Comparison of ENCODE assay signal across 8 cellular contexts in genomic region chr1:34985063-34985770, GRCh38. TPM values are rescaled to one million over a fixed set of nuclear protein-coding genes. Genes with fewer than 3 reads are reported as not detected.
DNase-seq lines count a peak whose midpoint lies in the region; TF ChIP-seq lines count a peak whose summit lies in the region.

Gene TMEM35B, minus strand, starts transcription at chr1:34985347. Its CDS starts 42 bp downstream, at chr1:34985305.

- peak; percentile 11 for TF ChIP-seq CTCF in GM12864 (IDR thresholded peaks at IDR 0.05; ENCODE audit: low read depth, low read length, missing control alignments)
- peak; percentile 22 for TF ChIP-seq CTCF in MM.1S (IDR thresholded peaks at IDR 0.05; ENCODE audit: low read length)
- TF ChIP-seq CTCF in WI38 (IDR thresholded peaks at IDR 0.05; ENCODE audit: low read depth, low read length) = no peak
- TF ChIP-seq CTCF in mammary epithelial cell (conservative IDR thresholded peaks at IDR 0.05 in 1 of 2, IDR thresholded peaks at IDR 0.05 in 1 of 2; ENCODE audit: extremely low read depth in 1 of 2, insufficient read depth in 1 of 2, low read depth in 1 of 2, low read length in 2 of 2) = no peak

- peaks cover 7% of the 10 kb centered on the region; the same call in 1 of the 2 replicates for H3K79me2 ChIP-seq in MM.1S (ENCODE audit: low read length)
- H3K79me2 ChIP-seq in mammary epithelial cell (ENCODE audit: insufficient read depth, low read length) = peaks cover 19% of the 10 kb centered on the region

- peaks cover 6% of the 10 kb centered on the region for H3F3A ChIP-seq in MM.1S (ENCODE audit: insufficient read depth, low read length)

- BruUV-seq in mammary epithelial cell (replicated peaks; lab: Mats Ljungman, UMichigan) = TSS peak; percentile 68

- 0 out of 2 replicates have a peak, but pooled peaks cover 5% of the 10 kb centered on the region for H3K4me1 ChIP-seq in MM.1S (ENCODE audit: low read length)
- H3K4me1 ChIP-seq in mammary epithelial cell (ENCODE audit: insufficient read depth, low read length) = peaks cover 14% of the 10 kb centered on the region

- dilution Hi-C loops in mammary epithelial cell (cut with HindIII; ENCODE audit: low sequenced_read_pairs) = no loop called here

- H3K27ac ChIP-seq in MM.1S (ENCODE audit: low read length) = peak within 1 kb of the TSS; percentile 2; the same call in 1 of the 2 replicates
- peak within 1 kb of the TSS; percentile 54 for H3K27ac ChIP-seq in mammary epithelial cell (ENCODE audit: insufficient read depth, low read depth, low read length)

- no peaks in the 10 kb centered on the region for H3K9me3 Mint-ChIP-seq in immature natural killer cell

- intact Hi-C loops in mammary epithelial cell (cut with micrococcal nuclease) = no loop called here

- H3K27ac Mint-ChIP-seq in immature natural killer cell = peak within 1 kb of the TSS; percentile 92 to 99 (median 96)

- H3K4me2 ChIP-seq in MM.1S (ENCODE audit: low read depth, low read length) (peak within 1 kb of the TSS; percentile 96), mammary epithelial cell (ENCODE audit: insufficient read depth, low read depth, low read length) (peak within 1 kb of the TSS; percentile 91)

- H3K27me3 Mint-ChIP-seq in immature natural killer cell (ENCODE audit: low read depth in 3 of 3) = no peaks in the 10 kb centered on the region

- H3K4me1 Mint-ChIP-seq in immature natural killer cell = peaks cover 40 to 54% of the 10 kb centered on the region in 2 donors

- in situ Hi-C loops in mammary epithelial cell (cut with MboI; ENCODE audit: low sequenced_read_pairs in 2 of 2) = no loop called here

- H3K4me3 Mint-ChIP-seq in immature natural killer cell = peak within 1 kb of the TSS; percentile 97 to 99 (median 99)

- no peaks in the 10 kb centered on the region for H3K9me3 ChIP-seq in MM.1S (replicated peaks; ENCODE audit: insufficient read depth, low read length)
- no peaks in the 10 kb centered on the region for H3K9me3 ChIP-seq in mammary epithelial cell (replicated peaks; ENCODE audit: insufficient read depth, low read length)

- H2AFZ ChIP-seq in MM.1S (ENCODE audit: low read length) (peak within 1 kb of the TSS; percentile 77), mammary epithelial cell (ENCODE audit: low read depth, low read length) (peak within 1 kb of the TSS; percentile 96)

- CTCF ChIA-PET in mammary epithelial cell (lab: Charles Lee; ENCODE audit: low non-redundant PET) = no interaction called here

- H3K4me3 ChIP-seq in GM12864 (ENCODE audit: low read depth, low read length) (peak within 1 kb of the TSS; percentile 77), H7 (ENCODE audit: insufficient read depth, low read depth, low read length) (peak within 1 kb of the TSS; percentile 72), MM.1S (ENCODE audit: low read length) (peak within 1 kb of the TSS; percentile 63), WI38 (ENCODE audit: low read depth, low read length) (peak within 1 kb of the TSS; percentile 71), mammary epithelial cell (replicated peaks in 1 of 3; ENCODE audit: insufficient read depth in 1 of 3, low read depth in 2 of 3, low read length in 3 of 3) (peak within 1 kb of the TSS; percentile 47 to 78 (median 55))

- DNase-seq in GM12864 (ENCODE audit: low read depth) (peak; percentile 29), H7 (peak; percentile 81), MM.1S (peak; percentile 76), mammary epithelial cell (peak; percentile 32), immature natural killer cell (peak; percentile 81 to 84 (median 83)), smooth muscle cell of the brain vasculature (ENCODE audit: low read depth, low spot score) (peak; percentile 3), NCI-H187 treated with DMSO at 0.1 percent for 48 hours (lab: John Stamatoyannopoulos, UW) (no peak)

- no peaks in the 10 kb centered on the region for H3K27me3 ChIP-seq in H7 (ENCODE audit: control insufficient read depth, insufficient read depth, low read length)
- no peaks in the 10 kb centered on the region for H3K27me3 ChIP-seq in MM.1S (replicated peaks; ENCODE audit: insufficient read depth, low read length)
- H3K27me3 ChIP-seq in mammary epithelial cell (ENCODE audit: insufficient read depth, low read length) = no peaks in the 10 kb centered on the region

- WGBS in mammary epithelial cell (ENCODE audit: low coverage, missing lambda C conversion rate) = 0% methylated on average over 1 of the region's 50 CpGs

- H3K36me3 Mint-ChIP-seq in immature natural killer cell = peaks cover 0 to 12% (median 4%) of the 10 kb centered on the region in 3 donors

- no peaks in the 10 kb centered on the region for H4K20me1 ChIP-seq in MM.1S (ENCODE audit: insufficient read depth, low read length)
- no peaks in the 10 kb centered on the region for H4K20me1 ChIP-seq in mammary epithelial cell (ENCODE audit: insufficient read depth, low read length)

- no peaks in the 10 kb centered on the region for H3K9me2 ChIP-seq in MM.1S (replicated peaks; ENCODE audit: insufficient read depth, low read length)

- H3K9ac ChIP-seq in MM.1S (ENCODE audit: low read length) (peak within 1 kb of the TSS; percentile 43), mammary epithelial cell (ENCODE audit: insufficient read depth, low read length) (peak within 1 kb of the TSS; percentile 67)

- H3K36me3 ChIP-seq in H7 (replicated peaks; ENCODE audit: control insufficient read depth, insufficient read depth, low read length) (no peaks in the 10 kb centered on the region), MM.1S (replicated peaks; ENCODE audit: insufficient read depth, low read length) (no peaks in the 10 kb centered on the region), mammary epithelial cell (ENCODE audit: insufficient read depth, low read length) (peaks cover 5% of the 10 kb centered on the region)

RNA-seq across cellular contexts. Expression of gene TMEM35B, which starts in this region (rescaled TPM):
- total RNA-seq in H7 (2014; rRNA removed; shearing (Covaris generic)) = 35.6 and 43.0 TPM in 2 replicates
- 10 to 100 TPM; 11.8 to 20.6 TPM for total RNA-seq in mammary epithelial cell
- polyA plus RNA-seq in mammary epithelial cell (32.1 TPM), immature natural killer cell (100 to 1,000 TPM; 124 to 214 (median 186) TPM)
- polyA minus RNA-seq in mammary epithelial cell = not detected

Comparison
In these comparisons a context has a peak if more than half of its experiments do, and no peak if none do; other contexts are left out.
1. CTCF ChIP-seq: peak in GM12864 (single experiment) and MM.1S (single experiment); none in WI38 (single experiment) and mammary epithelial cell (0 of 2).
2. Peak in every context shown above with its lines, with median percentiles within 50 percentile points of each other: H3K4me3 ChIP-seq.